7 cellular contexts compared by ENCODE assay signal in the genomic region with DNA sequence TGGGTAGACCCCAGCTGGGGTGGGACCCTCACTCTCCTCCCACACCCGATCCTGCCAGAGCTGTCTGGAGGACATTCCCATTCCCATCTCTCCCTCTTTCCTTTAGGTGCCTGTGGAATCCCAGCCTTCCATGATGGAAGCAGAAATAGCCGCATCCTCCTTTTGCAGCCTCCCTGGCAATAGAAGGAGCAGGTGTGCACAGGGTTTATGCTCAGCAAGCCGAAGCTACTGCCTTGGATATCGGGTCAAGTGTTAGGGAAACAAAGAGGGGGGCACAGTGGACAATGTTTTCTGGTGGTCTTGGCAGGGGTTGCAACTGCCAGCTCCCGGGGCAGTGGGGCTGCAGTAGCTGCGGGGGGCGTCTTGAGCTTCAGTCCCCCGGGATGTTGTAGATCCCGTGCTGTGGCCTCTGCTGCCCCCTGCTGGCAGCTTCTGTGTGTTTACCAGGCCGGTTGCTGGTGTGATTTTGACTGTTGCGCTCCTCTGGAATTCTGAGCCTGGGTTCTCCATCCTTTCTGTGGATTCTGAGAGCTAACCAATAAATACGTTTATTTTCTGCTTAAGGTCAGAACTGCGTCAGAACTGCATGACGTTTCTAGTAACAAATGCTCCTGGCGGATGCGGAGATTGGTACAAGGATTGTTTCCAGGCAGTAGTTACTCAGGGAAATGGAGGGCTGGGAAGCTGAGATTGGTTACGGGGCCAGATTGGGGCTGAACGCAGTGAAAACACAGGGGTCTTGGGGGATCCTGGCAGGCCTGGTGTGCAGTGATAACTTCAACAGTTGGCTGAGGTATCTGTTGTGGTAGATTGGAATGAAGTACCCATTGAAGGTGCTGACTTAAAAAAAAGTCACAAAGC. TPM values are rescaled to one million over a fixed set of nuclear protein-coding genes. Genes with fewer than 3 reads are reported as not detected.
DNase-seq lines count a peak whose midpoint lies in the region; ATAC-seq and TF ChIP-seq lines count a peak whose summit lies in the region.
"Not testable (repeated sequence)": the region's sequence is repeated elsewhere in the genome, so short reads cannot be mapped to it uniquely, and the experiment has no call there.

No MANE protein-coding gene starts in this region.

- intact Hi-C loops in right lobe of liver (cut with DNase I), result not testable (repeated sequence)

- H3K4me1 ChIP-seq in SJSA1 (replicated peaks), result not testable (repeated sequence)
- peaks cover 0 to 28% (median 2%) of the 10 kb centered on the region in 4 donors for H3K4me1 ChIP-seq in right lobe of liver

- TF ChIP-seq CTCF in GM12873 (IDR thresholded peaks at IDR 0.05; ENCODE audit: insufficient read depth, low read depth, low read length, missing control alignments) (peak; percentile 67), right lobe of liver (IDR thresholded peaks at IDR 0.05) (peak; percentile 63 to 79 (median 74))

- H3K4me3 ChIP-seq in SJSA1, right lobe of liver: not testable (repeated sequence)

- H3K36me3 Mint-ChIP-seq in activated T-cell treated with anti-CD3 and anti-CD28 coated beads, Interleukin-2, amount 50 U/mL, for 24 hours (ENCODE audit: low read depth), result not testable (repeated sequence)

- not testable (repeated sequence) for H3K27ac Mint-ChIP-seq in activated T-cell treated with anti-CD3 and anti-CD28 coated beads, Interleukin-2, amount 50 U/mL, for 24 hours

- TF ChIP-seq POLR2A in right lobe of liver (IDR thresholded peaks at IDR 0.05), result not testable (repeated sequence)

- ATAC-seq in right lobe of liver, result peak; percentile 52 to 60 (median 56)

- H3K27ac ChIP-seq in SJSA1, result not testable (repeated sequence)
- peak overlapping the region in 2 of 3 donors; percentile 36 to 40 for H3K27ac ChIP-seq in right lobe of liver

- H3K4me1 Mint-ChIP-seq in activated T-cell treated with anti-CD3 and anti-CD28 coated beads, Interleukin-2, amount 50 U/mL, for 24 hours (ENCODE audit: low read depth), result peaks cover 16% of the 10 kb centered on the region

- peaks cover 45% of the 10 kb centered on the region for H3K27me3 Mint-ChIP-seq in activated T-cell treated with anti-CD3 and anti-CD28 coated beads, Interleukin-2, amount 50 U/mL, for 24 hours

- not testable (repeated sequence) for H3K9me3 ChIP-seq in SJSA1 (replicated peaks); right lobe of liver

- 11% methylated on average over 11 of the region's 18 CpGs for WGBS in right lobe of liver (ENCODE audit: insufficient coverage, low coverage, low lambda C conversion rate, missing lambda C conversion rate)

- H3K4me3 Mint-ChIP-seq in activated T-cell treated with anti-CD3 and anti-CD28 coated beads, Interleukin-2, amount 50 U/mL, for 24 hours, result not testable (repeated sequence)

- not testable (repeated sequence) for H3K9me3 Mint-ChIP-seq in activated T-cell treated with anti-CD3 and anti-CD28 coated beads, Interleukin-2, amount 50 U/mL, for 24 hours

- peaks cover 29% of the 10 kb centered on the region for H3K27me3 ChIP-seq in SJSA1 (replicated peaks)
- not testable (repeated sequence) for H3K27me3 ChIP-seq in right lobe of liver

- peak; percentile 59 for DNase-seq in NAMALWA (ENCODE audit: low spot score)
- peak; percentile 30 to 57 for DNase-seq in SJSA1 (ENCODE audit: low read depth in 1 of 2, low spot score in 2 of 2)
- peak; percentile 77 for DNase-seq in activated T-cell treated with anti-CD3 and anti-CD28 coated beads, Interleukin-2, amount 50 U/mL, for 24 hours
- DNase-seq in effector CD8-positive, alpha-beta T cell (lab: John Stamatoyannopoulos, UW), result peak; percentile 57
- peak; percentile 73 to 79 (median 74) for DNase-seq in right lobe of liver
- DNase-seq in stimulated activated CD4-positive, alpha-beta T cell treated with anti-CD3 and anti-CD28 coated beads, Interleukin-1b, Interleukin-23, amount 100 ng/mL, for 24 hours (ENCODE audit: low read depth in 4 of 4, low spot score in 1 of 4), result peak; percentile 37 to 48 (median 44)

- H3K36me3 ChIP-seq in SJSA1, right lobe of liver: not testable (repeated sequence)

RNA-seq across cellular contexts. Expression of gene IFT22, which starts 31.2 kb away (rescaled TPM):
- 20.9 and 50.3 TPM in 2 replicates for total RNA-seq in SJSA1 (2014; rRNA removed; shearing (Covaris generic))
- total RNA-seq in right lobe of liver, result 1 to 10 TPM; 5.4 to 8.1 (median 6.2) TPM

RNA-seq across cellular contexts. Expression of gene FIS1, which starts 45.5 kb away (rescaled TPM):
- 132 and 162 TPM in 2 replicates for total RNA-seq in SJSA1 (2014; rRNA removed; shearing (Covaris generic))
- 100 to 1,000 TPM; 105 to 228 (median 134) TPM for total RNA-seq in right lobe of liver

RNA-seq across cellular contexts. Expression of gene CLDN15, which starts 52.8 kb away (rescaled TPM):
- 0.72 and 2.1 TPM in 2 replicates for total RNA-seq in SJSA1 (2014; rRNA removed; shearing (Covaris generic))
- 10 to 100 TPM in 2 of 6 experiments, 1 to 10 TPM in 4; 5.9 to 10.8 (median 9.2) TPM for total RNA-seq in right lobe of liver
